ENCODE assay signal across 20 cellular contexts in genomic region chr1:171345536-171345935, GRCh38.
"Had no signal": no experiment of that assay in that cellular context is flagged by ENCODE, and none has a peak within 500 bp of the region (broad histone marks: within the 10 kb centered on the region; RNA-seq: fewer than 3 reads in every experiment).

No MANE protein-coding gene starts in this region.

- H3K79me2 ChIP-seq: parathyroid adenoma had no signal

- H3K27me3 ChIP-seq: foreskin keratinocyte had no signal

- DNase-seq: activated B cell treated with CpG ODN at 0.5 μM for 24 hours; activated CD4-positive, alpha-beta memory T cell treated with anti-CD3 and anti-CD28 coated beads for 36 hours; activated CD4-positive, alpha-beta T cell treated with anti-CD3 and anti-CD28 coated beads for 4 hours; activated T-cell treated with anti-CD3 and anti-CD28 coated beads for 4 hours; amniotic stem cell; central memory CD4-positive, alpha-beta T cell; erythroblast; foreskin keratinocyte; glutamatergic neuron; hippocampal formation; islet precursor cell; left colon; lower lobe of right lung; stimulated activated CD4-positive, alpha-beta T cell treated with anti-CD3 and anti-CD28 coated beads, Interleukin-4, amount 100 ng/mL, for 24 hours; T-cell; T-helper 9 cell had no signal

- H3K4me1 ChIP-seq: foreskin keratinocyte, lower lobe of right lung, parathyroid adenoma had no signal

- H2AFZ ChIP-seq: parathyroid adenoma had no signal

- H3K4me3 ChIP-seq: coronary artery, lower lobe of right lung had no signal

- H3K36me3 ChIP-seq: lower lobe of right lung had no signal

- H3K27ac ChIP-seq: coronary artery, foreskin keratinocyte, lower lobe of right lung, parathyroid adenoma had no signal

- ATAC-seq: foreskin keratinocyte; left colon; lower lobe of right lung; sciatic nerve; stimulated activated memory B cell treated with anti-CD40 and anti-IgM and Interleukin-4, amounts not matched to agents 10 μg/mL and 1 μg/mL and 100 μg/mL, for 72 hours; T-cell had no signal

- H3K9ac ChIP-seq: parathyroid adenoma had no signal

- H3K9me3 ChIP-seq: lower lobe of right lung had no signal
